In the genomic region with DNA sequence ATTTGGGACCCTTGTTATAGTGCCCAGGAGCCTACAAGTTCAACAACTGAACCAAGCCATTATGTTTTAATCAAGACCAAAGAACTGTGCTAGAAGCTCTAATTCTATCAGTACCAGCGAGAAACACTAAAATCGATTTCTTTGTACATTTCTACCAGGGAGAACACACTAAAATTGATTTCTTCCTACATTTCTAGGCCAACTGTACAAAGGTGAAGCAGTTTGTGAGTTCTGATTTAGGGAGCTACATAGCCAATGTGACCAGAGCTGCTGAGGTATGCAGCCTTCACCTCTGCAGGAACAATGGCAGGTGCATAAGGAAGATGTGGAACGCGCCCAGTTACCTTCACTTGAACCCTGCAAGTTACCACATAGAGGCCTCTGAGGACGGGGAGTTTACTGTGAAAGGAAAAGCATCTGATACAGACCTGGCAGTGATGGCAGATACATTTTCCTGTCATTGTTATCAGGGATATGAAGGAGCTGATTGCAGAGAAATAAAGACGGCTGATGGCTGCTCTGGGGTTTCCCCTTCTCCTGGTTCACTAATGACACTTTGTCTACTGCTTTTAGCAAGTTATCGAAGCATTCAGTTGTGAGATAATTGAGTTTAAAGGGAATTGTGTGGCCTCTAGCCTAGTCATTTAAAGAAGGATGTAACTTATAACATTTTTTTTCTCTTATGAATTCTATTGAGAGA, we compare ENCODE assay signal across 25 cellular contexts. TPM values are rescaled to one million over a fixed set of nuclear protein-coding genes. Genes with fewer than 3 reads are reported as not detected.
"Had no signal": no experiment of that assay in that cellular context is flagged by ENCODE, and none has a peak within 500 bp of the region (broad histone marks: within the 10 kb centered on the region; RNA-seq: fewer than 3 reads in every experiment).

No MANE protein-coding gene starts in this region.

- DNase-seq: activated CD4-positive, alpha-beta memory T cell treated with anti-CD3 and anti-CD28 coated beads for 36 hours; activated CD4-positive, alpha-beta T cell treated with anti-CD3 and anti-CD28 coated beads, Interleukin-2, amount 10 ng/mL, durations not matched to agents 7 days and 5 days; activated CD4-positive, CD25-positive, alpha-beta regulatory T cell; activated CD8-positive, alpha-beta memory T cell treated with anti-CD3 and anti-CD28 coated beads for 24 hours; activated gamma-delta T cell; activated naive CD4-positive, alpha-beta T cell treated with anti-CD3 and anti-CD28 coated beads, Interleukin-2, amount 10 ng/mL, durations not matched to agents 7 days and 5 days; activated naive CD8-positive, alpha-beta T cell treated with anti-CD3 and anti-CD28 coated beads for 36 hours; activated T-cell treated with anti-CD3 and anti-CD28 coated beads, Interleukin-2, amount 50 U/mL, for 4 hours; brain microvascular endothelial cell; KG1; NCI-H1092 treated with DMSO at 0.1 percent for 48 hours; NCI-H1417 treated with DMSO at 0.1 percent for 48 hours; NCI-H1694; NCI-H2029; NCI-H2107; NCI-H510A treated with DMSO at 0.1 percent for 48 hours; NCI-H69; SHP77; T-helper 1 cell had no signal

- H3K36me3 ChIP-seq: brain microvascular endothelial cell, cardiac muscle cell had no signal

- H3K4me3 ChIP-seq: cardiac muscle cell had no signal

- H3K27me3 ChIP-seq: brain microvascular endothelial cell, cardiac muscle cell had no signal

- H3K27ac ChIP-seq: brain microvascular endothelial cell, cardiac muscle cell, VCaP had no signal

- ATAC-seq: activated T-cell treated with anti-CD3 and anti-CD28 coated beads, Interleukin-2, amount 50 U/mL, for 4 hours had no signal

RNA-seq across cellular contexts. Expression of a gene that starts 31.7 kb away (rescaled TPM):
- total RNA-seq: activated naive CD8-positive, alpha-beta T cell treated with anti-CD3 and anti-CD28 coated beads for 36 hours; activated T-cell treated with anti-CD3 and anti-CD28 coated beads, Interleukin-2, amount 50 U/mL, for 4 hours; cardiac muscle cell; LHCN-M2; M059J; SK-MEL-5; T-helper 2 cell treated with Interferon-gamma antibody and Interleukin-4, amounts not matched to agents 100 ng/mL and 5 ng/mL, for 36 hours had no signal

RNA-seq across cellular contexts. Expression of a gene that starts 48.3 kb away (rescaled TPM):
- total RNA-seq: activated CD4-positive, alpha-beta memory T cell treated with anti-CD3 and anti-CD28 coated beads for 36 hours; activated CD4-positive, alpha-beta T cell treated with anti-CD3 and anti-CD28 coated beads, Interleukin-2, amount 10 ng/mL, durations not matched to agents 7 days and 5 days; activated naive CD8-positive, alpha-beta T cell treated with anti-CD3 and anti-CD28 coated beads for 36 hours; activated T-cell treated with anti-CD3 and anti-CD28 coated beads, Interleukin-2, amount 50 U/mL, for 4 hours; cardiac muscle cell; LHCN-M2; M059J; SK-MEL-5; T-helper 2 cell treated with Interferon-gamma antibody and Interleukin-4, amounts not matched to agents 100 ng/mL and 5 ng/mL, for 36 hours had no signal
